1 cellular context compared by ENCODE assay signal in genomic region chrX:140817943-140818342, GRCh38.
TF ChIP-seq lines count a peak whose summit lies in the region.

No MANE protein-coding gene starts in this region.

TF ChIP-seq in GM23338, 12 proteins besides CTCF, POLR2A, EP300 and RAD21 (continued from another document):
- TF ChIP-seq JUNB (IDR thresholded peaks at IDR 0.05; ENCODE audit: unreplicated experiment) = no peak
